In genomic region chr5:122766130-122766529, GRCh38 we compare ENCODE assay signal across 2 cellular contexts.
TF ChIP-seq lines count a peak whose summit lies in the region.

No MANE protein-coding gene starts in this region.

TF ChIP-seq in GM23338, 12 proteins besides CTCF, POLR2A, EP300 and RAD21:
- no peak for TF ChIP-seq POLR2AphosphoS5 (IDR thresholded peaks at IDR 0.05; ENCODE audit: low read depth)
- TF ChIP-seq NANOG (IDR thresholded peaks at IDR 0.05; ENCODE audit: borderline replicate concordance): no peak
- TF ChIP-seq CREB1 (CRISPR knock-in tag; IDR thresholded peaks at IDR 0.05; ENCODE audit: low read depth): no peak
- TF ChIP-seq STAT1 (IDR thresholded peaks at IDR 0.05; ENCODE audit: unreplicated experiment): no peak
- no peak for TF ChIP-seq EZH2 (IDR thresholded peaks at IDR 0.05; ENCODE audit: low read depth, unreplicated experiment)

TF ChIP-seq in H1, 55 proteins besides CTCF, POLR2A, EP300 and RAD21:
- TF ChIP-seq SAP30 (IDR thresholded peaks at IDR 0.05; ENCODE audit: insufficient read depth, insufficient replicate concordance, low read length) (no peak), CBX5 (IDR thresholded peaks at IDR 0.05; ENCODE audit: low read depth, low read length) (no peak), EZH2 (IDR thresholded peaks at IDR 0.05; ENCODE audit: low read depth, low read length, severe bottlenecking) (no peak)
